9 cellular contexts compared by ENCODE assay signal in genomic region chr9:98101868-98102273, GRCh38. TPM values are rescaled to one million over a fixed set of nuclear protein-coding genes. Genes with fewer than 3 reads are reported as not detected.
DNase-seq lines count a peak whose midpoint lies in the region; ATAC-seq and TF ChIP-seq lines count a peak whose summit lies in the region.
"Had no signal": no experiment of that assay in that cellular context is flagged by ENCODE, and none has a peak within 500 bp of the region (broad histone marks: within the 10 kb centered on the region; RNA-seq: fewer than 3 reads in every experiment).

No MANE protein-coding gene starts in this region.

- H3K4me3 Mint-ChIP-seq in T-helper 2 cell treated with Interferon-gamma antibody and Interleukin-4, amounts not matched to agents 5 μg/mL and 100 μg/mL, for 36 hours, result peak overlapping the region; percentile 73

- peaks cover 71% of the 10 kb centered on the region for H3K4me1 Mint-ChIP-seq in T-helper 2 cell treated with Interferon-gamma antibody and Interleukin-4, amounts not matched to agents 5 μg/mL and 100 μg/mL, for 36 hours (ENCODE audit: low read depth)

- H3K4me3 ChIP-seq in astrocyte of the spinal cord (ENCODE audit: low read depth, low read length) (no peak overlapping the region), ascending aorta (no peak overlapping the region)
- H3K4me3 ChIP-seq: thoracic aorta had no signal

- H3K27me3 Mint-ChIP-seq in T-helper 2 cell treated with Interferon-gamma antibody and Interleukin-4, amounts not matched to agents 5 μg/mL and 100 μg/mL, for 36 hours (ENCODE audit: low read depth), result no peaks in the 10 kb centered on the region

- intact Hi-C loops in ascending aorta (cut with DNase I), result no loop called here

- ATAC-seq in GM19463 (IDR thresholded peaks at IDR 0.05; ENCODE audit: unreplicated experiment) (peak; percentile 96), HG03520 (IDR thresholded peaks at IDR 0.05; ENCODE audit: unreplicated experiment) (peak; percentile 91)

- in situ Hi-C loops in astrocyte of the spinal cord (cut with HindIII; ENCODE audit: low sequenced_read_pairs), result no loop called here

- H3K9me3 Mint-ChIP-seq in T-helper 2 cell treated with Interferon-gamma antibody and Interleukin-4, amounts not matched to agents 5 μg/mL and 100 μg/mL, for 36 hours, result no peaks in the 10 kb centered on the region

- DNase-seq in DMS153 (lab: John Stamatoyannopoulos, UW) (peak; percentile 68), astrocyte of the spinal cord (ENCODE audit: low read depth, low spot score) (peak; percentile 33), ascending aorta (ENCODE audit: low spot score in 2 of 2) (no peak), NCI-H226 (no peak)
- peak; percentile 82 for DNase-seq in T-helper 2 cell treated with Interferon-gamma antibody and Interleukin-4, amounts not matched to agents 5 μg/mL and 100 μg/mL, for 36 hours (ENCODE audit: low spot score)
- DNase-seq in stimulated activated CD8-positive, alpha-beta memory T cell treated with anti-CD3 and anti-CD28 coated beads, Interleukin-15, amount 100 ng/mL, for 4 hours (ENCODE audit: low read depth in 2 of 2), result peak; percentile 46 to 66

- TF ChIP-seq CTCF in astrocyte of the spinal cord (IDR thresholded peaks at IDR 0.05; ENCODE audit: low read depth, low read length) (no peak), ascending aorta (IDR thresholded peaks at IDR 0.05) (no peak)

- no peaks in the 10 kb centered on the region for H3K27me3 ChIP-seq in ascending aorta

- H3K36me3 Mint-ChIP-seq in T-helper 2 cell treated with Interferon-gamma antibody and Interleukin-4, amounts not matched to agents 5 μg/mL and 100 μg/mL, for 36 hours (ENCODE audit: low read depth), result peaks cover 71% of the 10 kb centered on the region

- H3K9me3 ChIP-seq in ascending aorta, result no peaks in the 10 kb centered on the region
- H3K9me3 ChIP-seq: thoracic aorta had no signal

- peak overlapping the region; percentile 90 for H3K27ac Mint-ChIP-seq in T-helper 2 cell treated with Interferon-gamma antibody and Interleukin-4, amounts not matched to agents 5 μg/mL and 100 μg/mL, for 36 hours

- no peaks in the 10 kb centered on the region for H3K36me3 ChIP-seq in ascending aorta
- H3K36me3 ChIP-seq: thoracic aorta had no signal

- no peak overlapping the region for H3K27ac ChIP-seq in ascending aorta
- H3K27ac ChIP-seq: thoracic aorta had no signal

- no peaks in the 10 kb centered on the region for H3K4me1 ChIP-seq in ascending aorta

RNA-seq across cellular contexts. Expression of gene TRIM14, which starts 17.2 kb away (rescaled TPM):
- total RNA-seq in ascending aorta, result 16.1 TPM

RNA-seq across cellular contexts. Expression of gene NANS, which starts 45.3 kb away (rescaled TPM):
- total RNA-seq in ascending aorta, result 40.7 TPM

Comparison
In these comparisons a context has a peak if more than half of its experiments do, and no peak if none do; other contexts are left out.
1. DNase-seq: peak in DMS153 (single experiment), T-helper 2 cell treated with Interferon-gamma antibody and Interleukin-4, amounts not matched to agents 5 μg/mL and 100 μg/mL, for 36 hours (single experiment), astrocyte of the spinal cord (single experiment) and stimulated activated CD8-positive, alpha-beta memory T cell treated with anti-CD3 and anti-CD28 coated beads, Interleukin-15, amount 100 ng/mL, for 4 hours (2 of 2); none in ascending aorta (0 of 2) and NCI-H226 (single experiment).